Comparison of ENCODE assay signal across 16 cellular contexts in the genomic region with DNA sequence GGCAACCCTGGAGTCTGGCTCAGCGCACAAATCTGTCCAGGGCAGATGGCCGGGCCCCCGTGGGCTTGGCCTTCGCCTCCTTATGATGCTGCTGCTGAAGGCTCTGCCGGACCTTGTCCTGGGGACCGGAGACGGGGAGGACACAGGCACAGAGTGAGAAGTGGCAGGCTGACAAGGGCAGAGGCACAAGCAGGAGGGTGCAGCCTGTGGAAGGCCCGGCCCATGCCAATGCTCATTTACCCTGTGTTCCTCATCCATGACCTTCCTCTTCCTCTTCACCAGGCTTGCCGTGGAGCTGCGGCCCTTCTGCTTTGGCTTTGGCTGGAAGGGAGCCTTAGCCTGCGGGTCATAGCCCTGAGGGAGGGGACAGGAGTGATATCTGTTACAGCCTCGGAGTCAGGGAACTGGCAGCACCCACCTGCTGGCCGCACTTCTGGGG. TPM values are rescaled to one million over a fixed set of nuclear protein-coding genes. Genes with fewer than 3 reads are reported as not detected.
DNase-seq lines count a peak whose midpoint lies in the region; ATAC-seq and TF ChIP-seq lines count a peak whose summit lies in the region.
"Had no signal": no experiment of that assay in that cellular context is flagged by ENCODE, and none has a peak within 500 bp of the region (broad histone marks: within the 10 kb centered on the region; RNA-seq: fewer than 3 reads in every experiment).

No MANE protein-coding gene starts in this region.

- no peak overlapping the region for H3K9ac ChIP-seq in DND-41 (ENCODE audit: low read depth, low read length)

- TF ChIP-seq EP300 in stomach (IDR thresholded peaks at IDR 0.05), result no peak

- TF ChIP-seq CTCF in DND-41 (IDR thresholded peaks at IDR 0.05; ENCODE audit: borderline replicate concordance, extremely low read depth, low read length, poor library complexity, severe bottlenecking) (no peak), stomach (IDR thresholded peaks at IDR 0.05) (no peak)

- H3K4me3 ChIP-seq in DND-41 (ENCODE audit: low read depth in 1 of 2, low read length in 2 of 2) (no peak overlapping the region), stomach (no peak overlapping the region)
- H3K4me3 ChIP-seq: HAP-1 had no signal

- H3K36me3 Mint-ChIP-seq in T-helper 1 cell treated with Interleukin-12 subunit alpha and Interleukin-12 subunit beta and Interleukin-4 antibody, amounts not matched to agents 30 μg/mL and 1 μg/mL, for 36 hours (ENCODE audit: low read depth), result peaks cover 45% of the 10 kb centered on the region
- peaks cover 40% of the 10 kb centered on the region for H3K36me3 Mint-ChIP-seq in central memory CD8-positive, alpha-beta T cell (ENCODE audit: insufficient read depth)
- H3K36me3 Mint-ChIP-seq in naive thymus-derived CD8-positive, alpha-beta T cell, result peaks cover 0 to 62% (median 4%) of the 10 kb centered on the region in 3 donors

- H3K79me2 ChIP-seq in DND-41 (ENCODE audit: insufficient read depth, low read length), result peaks cover 22% of the 10 kb centered on the region

- H2AFZ ChIP-seq in DND-41 (ENCODE audit: low read depth, low read length), result no peak overlapping the region

- no peaks in the 10 kb centered on the region for H3K27me3 Mint-ChIP-seq in T-helper 1 cell treated with Interleukin-12 subunit alpha and Interleukin-12 subunit beta and Interleukin-4 antibody, amounts not matched to agents 30 μg/mL and 1 μg/mL, for 36 hours (ENCODE audit: low read depth)
- no peaks in the 10 kb centered on the region for H3K27me3 Mint-ChIP-seq in central memory CD8-positive, alpha-beta T cell
- H3K27me3 Mint-ChIP-seq in naive thymus-derived CD8-positive, alpha-beta T cell, result no peaks in the 10 kb centered on the region

- H3K4me2 ChIP-seq in DND-41 (ENCODE audit: insufficient read depth, low read length), result peak overlapping the region; percentile 16; the same call in 1 of the 2 replicates

- 56 to 80% (median 66%) methylated on average over 7 to 13 of the region's 13 CpGs for WGBS in stomach, 5 donors

- H4K20me1 ChIP-seq in DND-41 (ENCODE audit: insufficient read depth, low read length), result peaks cover 31% of the 10 kb centered on the region

- H3K4me1 Mint-ChIP-seq in T-helper 1 cell treated with Interleukin-12 subunit alpha and Interleukin-12 subunit beta and Interleukin-4 antibody, amounts not matched to agents 30 μg/mL and 1 μg/mL, for 36 hours (ENCODE audit: low read depth), result peaks cover 32% of the 10 kb centered on the region
- H3K4me1 Mint-ChIP-seq in central memory CD8-positive, alpha-beta T cell, result peaks cover 50% of the 10 kb centered on the region
- H3K4me1 Mint-ChIP-seq in naive thymus-derived CD8-positive, alpha-beta T cell, result peaks cover 22 to 61% (median 58%) of the 10 kb centered on the region in 4 donors

- DNase-seq in T-helper 1 cell, result no peak
- no peak for DNase-seq in DND-41
- no peak for DNase-seq in central memory CD8-positive, alpha-beta T cell (ENCODE audit: low spot score in 2 of 2)
- DNase-seq in naive thymus-derived CD8-positive, alpha-beta T cell, result no peak
- no peak for DNase-seq in stomach
- DNase-seq: activated CD4-positive, alpha-beta T cell treated with anti-CD3 and anti-CD28 coated beads, Interleukin-2, amount 50 U/mL, for 48 hours; aorta; head of caudate nucleus; NCI-H1048; NK-92 treated with Interleukin-12 subunit alpha and Interleukin-12 subunit beta, amount 100 ng/mL, for 24 hours; nucleus accumbens; stimulated activated CD4-positive, alpha-beta T cell treated with anti-CD3 and anti-CD28 coated beads, Interleukin-4, amount 100 ng/mL, for 24 hours had no signal

- POLR2A ChIA-PET in naive thymus-derived CD8-positive, alpha-beta T cell (lab: Charles Lee), result interaction anchor here (1.0 to 5.1 kb wide), 5 partner anchors 10 to 66 kb away, joined by 4 to 128 read pairs (median 71); a partner anchor contains a TSS

- intact Hi-C loops in stomach (cut with DNase I; ENCODE audit: low total_unique reads), result no loop called here

- H3K36me3 ChIP-seq in DND-41 (ENCODE audit: insufficient read depth, low read length) (peaks cover 84% of the 10 kb centered on the region), stomach (peaks cover 48 to 84% (median 83%) of the 10 kb centered on the region in 4 donors)

- H3K27me3 ChIP-seq in DND-41 (ENCODE audit: insufficient read depth, low read length, poor library complexity) (no peaks in the 10 kb centered on the region), stomach (no peaks in the 10 kb centered on the region)

- H3K27ac ChIP-seq in DND-41 (ENCODE audit: low read length), result no peak overlapping the region
- peak overlapping the region in 2 of 5 donors; percentile 91 to 97 for H3K27ac ChIP-seq in stomach

- H3K4me3 Mint-ChIP-seq in T-helper 1 cell treated with Interleukin-12 subunit alpha and Interleukin-12 subunit beta and Interleukin-4 antibody, amounts not matched to agents 30 μg/mL and 1 μg/mL, for 36 hours, result peak overlapping the region; percentile 40
- H3K4me3 Mint-ChIP-seq in central memory CD8-positive, alpha-beta T cell, result peak overlapping the region; percentile 86
- peak overlapping the region in 2 of 10 donors; percentile 4 to 62 for H3K4me3 Mint-ChIP-seq in naive thymus-derived CD8-positive, alpha-beta T cell

- no peaks in the 10 kb centered on the region for H3K9me3 ChIP-seq in DND-41 (ENCODE audit: insufficient read depth, low read length, severe bottlenecking)
- no peaks in the 10 kb centered on the region for H3K9me3 ChIP-seq in stomach
- H3K9me3 ChIP-seq: HAP-1 had no signal

- no peak overlapping the region for H3K27ac Mint-ChIP-seq in T-helper 1 cell treated with Interleukin-12 subunit alpha and Interleukin-12 subunit beta and Interleukin-4 antibody, amounts not matched to agents 30 μg/mL and 1 μg/mL, for 36 hours
- no peak overlapping the region for H3K27ac Mint-ChIP-seq in central memory CD8-positive, alpha-beta T cell (ENCODE audit: low read depth)
- H3K27ac Mint-ChIP-seq in naive thymus-derived CD8-positive, alpha-beta T cell, result peak overlapping the region in 7 of 10 donors; percentile 25 to 97 (median 68)

- no peak for TF ChIP-seq POLR2A in stomach (IDR thresholded peaks at IDR 0.05)

- no peaks in the 10 kb centered on the region for H3K9me3 Mint-ChIP-seq in T-helper 1 cell treated with Interleukin-12 subunit alpha and Interleukin-12 subunit beta and Interleukin-4 antibody, amounts not matched to agents 30 μg/mL and 1 μg/mL, for 36 hours
- no peaks in the 10 kb centered on the region for H3K9me3 Mint-ChIP-seq in central memory CD8-positive, alpha-beta T cell
- no peaks in the 10 kb centered on the region for H3K9me3 Mint-ChIP-seq in naive thymus-derived CD8-positive, alpha-beta T cell

- H3K4me1 ChIP-seq in DND-41 (ENCODE audit: insufficient read depth, low read length) (peaks cover 39% of the 10 kb centered on the region), stomach (peaks cover 38 to 61% (median 52%) of the 10 kb centered on the region in 4 donors)

- ATAC-seq in DND-41 (ENCODE audit: insufficient read depth, low read depth) (no peak), GM21423 (IDR thresholded peaks at IDR 0.05; ENCODE audit: unreplicated experiment) (no peak), HG03025 (IDR thresholded peaks at IDR 0.05; ENCODE audit: low FRiP score, unreplicated experiment) (no peak)
- ATAC-seq in central memory CD8-positive, alpha-beta T cell (replicated peaks; ENCODE audit: extremely low read depth, poor library complexity, severe bottlenecking), result no peak
- no peak for ATAC-seq in naive thymus-derived CD8-positive, alpha-beta T cell

RNA-seq across cellular contexts. Expression of a gene that starts 2.4 kb away (rescaled TPM):
- 10 to 100 TPM; 37.8 to 41.9 TPM for total RNA-seq in naive thymus-derived CD8-positive, alpha-beta T cell
- polyA plus RNA-seq in naive thymus-derived CD8-positive, alpha-beta T cell, result 10 to 100 TPM; 14.5 to 20.4 (median 18.7) TPM
- total RNA-seq in stomach, result 10 to 100 TPM in 4 of 5 donors, not detected in 1; 10.8 to 42.9 (median 32.6) TPM
- polyA plus RNA-seq in stomach, result 10 to 100 TPM in 2 of 3 donors, 1 to 10 TPM in 1; 9.8 to 11.5 (median 10.5) TPM

RNA-seq across cellular contexts. Expression of a gene that starts 7.4 kb away (rescaled TPM):
- total RNA-seq in naive thymus-derived CD8-positive, alpha-beta T cell, result 1,000 to 10,000 TPM; 4,620 to 4,686 TPM
- polyA plus RNA-seq in naive thymus-derived CD8-positive, alpha-beta T cell, result over 10,000 TPM in 2 of 3 donors, 1,000 to 10,000 TPM in 1; 9,896 to 11,320 (median 11,293) TPM
- total RNA-seq in stomach, result 1,000 to 10,000 TPM in 4 of 5 donors, 100 to 1,000 TPM in 1; 279 to 3,666 (median 1,718) TPM
- polyA plus RNA-seq in stomach, result 1,000 to 10,000 TPM; 4,575 to 9,227 (median 6,928) TPM

RNA-seq across cellular contexts. Expression of a gene that starts 7.6 kb away (rescaled TPM):
- total RNA-seq in naive thymus-derived CD8-positive, alpha-beta T cell, result 100 to 1,000 TPM; 116 TPM
- polyA plus RNA-seq in naive thymus-derived CD8-positive, alpha-beta T cell, result 10 to 100 TPM in 2 of 3 donors, 1 to 10 TPM in 1; 9.3 to 19.3 (median 15.2) TPM
- total RNA-seq in stomach, result 10 to 100 TPM; 39.7 to 89.3 (median 59.4) TPM
- 10 to 100 TPM; 22.6 to 37.2 (median 25.3) TPM for polyA plus RNA-seq in stomach

RNA-seq across cellular contexts. Expression of a gene that starts 9.8 kb away (rescaled TPM):
- 10 to 100 TPM; 53.3 to 59.0 TPM for total RNA-seq in naive thymus-derived CD8-positive, alpha-beta T cell
- 10 to 100 TPM; 71.3 to 83.7 (median 74.1) TPM for polyA plus RNA-seq in naive thymus-derived CD8-positive, alpha-beta T cell
- total RNA-seq in stomach, result 10 to 100 TPM; 42.9 to 72.9 (median 54.5) TPM
- 10 to 100 TPM; 47.5 to 65.1 (median 54.4) TPM for polyA plus RNA-seq in stomach

RNA-seq across cellular contexts. Expression of a gene that starts 10.1 kb away (rescaled TPM):
- total RNA-seq in naive thymus-derived CD8-positive, alpha-beta T cell, result 10 to 100 TPM; 30.4 to 36.6 TPM
- polyA plus RNA-seq in naive thymus-derived CD8-positive, alpha-beta T cell, result 10 to 100 TPM; 33.4 to 38.2 (median 35.5) TPM
- 10 to 100 TPM in 3 of 5 donors, 1 to 10 TPM in 1, not detected in 1; 9.7 to 32.9 (median 12.8) TPM for total RNA-seq in stomach
- polyA plus RNA-seq in stomach, result 100 to 1,000 TPM; 117 to 265 (median 202) TPM

Comparison
In these comparisons a context has a peak if more than half of its experiments do, and no peak if none do; other contexts are left out.
1. H3K27ac Mint-ChIP-seq: peak in naive thymus-derived CD8-positive, alpha-beta T cell (7 of 10); none in T-helper 1 cell treated with Interleukin-12 subunit alpha and Interleukin-12 subunit beta and Interleukin-4 antibody, amounts not matched to agents 30 μg/mL and 1 μg/mL, for 36 hours (single experiment) and central memory CD8-positive, alpha-beta T cell (single experiment).